24 cellular contexts compared by ENCODE assay signal in the genomic region with DNA sequence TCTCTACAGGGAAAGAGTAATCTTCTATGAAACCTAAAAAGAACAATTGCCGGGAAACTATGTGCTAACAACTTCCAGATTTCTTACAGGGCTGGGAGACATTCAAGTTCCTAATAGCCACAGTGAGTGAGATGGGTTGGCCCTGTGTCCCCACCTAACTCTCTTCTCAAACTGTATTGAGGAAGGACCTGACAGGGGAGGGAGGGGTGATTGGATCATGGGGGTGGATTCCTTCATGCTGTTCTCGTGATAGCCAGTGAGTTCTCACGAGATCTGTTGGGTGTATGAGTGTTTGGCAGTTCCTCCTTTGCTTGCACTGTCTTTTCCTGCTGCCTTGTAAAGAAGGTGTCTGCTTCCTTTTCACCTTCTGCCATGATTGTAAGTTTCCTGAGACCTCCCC.
DNase-seq lines count a peak whose midpoint lies in the region; ATAC-seq and TF ChIP-seq lines count a peak whose summit lies in the region.
"Had no signal": no experiment of that assay in that cellular context is flagged by ENCODE, and none has a peak within 500 bp of the region (broad histone marks: within the 10 kb centered on the region; RNA-seq: fewer than 3 reads in every experiment).

No MANE protein-coding gene starts in this region.

- H3K9me3 Mint-ChIP-seq in activated T-cell treated with anti-CD3 and anti-CD28 coated beads, Interleukin-2, amount 50 U/mL, for 72 hours = no peaks in the 10 kb centered on the region
- no peaks in the 10 kb centered on the region for H3K9me3 Mint-ChIP-seq in endothelial cell (ENCODE audit: unreplicated experiment)
- no peaks in the 10 kb centered on the region for H3K9me3 Mint-ChIP-seq in nephron progenitor cell
- peaks cover 0 to 15% (median under 1%) of the 10 kb centered on the region in 6 donors for H3K9me3 Mint-ChIP-seq in immature natural killer cell
- H3K9me3 Mint-ChIP-seq: activated T-cell treated with anti-CD3 and anti-CD28 coated beads, Interleukin-2, amount 50 U/mL, for 24 hours; CD4-positive, alpha-beta T cell had no signal

- H3K4me3 ChIP-seq in NB4 (ENCODE audit: low read depth, low read length) = no peak overlapping the region
- H3K4me3 ChIP-seq: adrenal gland, gastroesophageal sphincter, K562, lower lobe of right lung, upper lobe of right lung had no signal

- TF ChIP-seq POLR2A in NB4 (IDR thresholded peaks at IDR 0.05; ENCODE audit: extremely low read depth, insufficient read length) = no peak

- H3K4me1 Mint-ChIP-seq in activated T-cell treated with anti-CD3 and anti-CD28 coated beads, Interleukin-2, amount 50 U/mL, for 72 hours (ENCODE audit: low read depth) = no peaks in the 10 kb centered on the region
- H3K4me1 Mint-ChIP-seq in endothelial cell (ENCODE audit: unreplicated experiment) = peaks cover 12% of the 10 kb centered on the region
- peaks cover 13% of the 10 kb centered on the region for H3K4me1 Mint-ChIP-seq in nephron progenitor cell
- H3K4me1 Mint-ChIP-seq in immature natural killer cell = no peaks in the 10 kb centered on the region

- peaks cover 5% of the 10 kb centered on the region for H3K27me3 Mint-ChIP-seq in activated T-cell treated with anti-CD3 and anti-CD28 coated beads, Interleukin-2, amount 50 U/mL, for 72 hours (ENCODE audit: low read depth)
- H3K27me3 Mint-ChIP-seq in endothelial cell (ENCODE audit: unreplicated experiment) = no peaks in the 10 kb centered on the region
- no peaks in the 10 kb centered on the region for H3K27me3 Mint-ChIP-seq in nephron progenitor cell (ENCODE audit: low read depth, poor library complexity)
- H3K27me3 Mint-ChIP-seq in immature natural killer cell (ENCODE audit: low read depth in 3 of 3) = peaks cover 0 to 2% (median 0%) of the 10 kb centered on the region in 3 donors
- H3K27me3 Mint-ChIP-seq: CD4-positive, alpha-beta T cell had no signal

- no peak for DNase-seq in activated T-cell treated with anti-CD3 and anti-CD28 coated beads, Interleukin-2, amount 50 U/mL, for 72 hours
- no peak for DNase-seq in activated T-cell treated with anti-CD3 and anti-CD28 coated beads, Interleukin-2, amount 50 U/mL, for 1 hour
- DNase-seq in NB4 (ENCODE audit: low read depth) (peak; percentile 17), endothelial cell (ENCODE audit: low spot score) (peak; percentile 7), nephron progenitor cell (peak; percentile 1), NCI-H2107 treated with DMSO at 0.1 percent for 48 hours (lab: John Stamatoyannopoulos, UW; ENCODE audit: unreplicated experiment) (no peak), immature natural killer cell (no peak), DMS153 treated with DMSO at 0.1 percent for 48 hours (lab: John Stamatoyannopoulos, UW; ENCODE audit: unreplicated experiment) (no peak)
- DNase-seq: 8988T; activated CD4-positive, CD25-positive, alpha-beta regulatory T cell; activated T-cell treated with anti-CD3 and anti-CD28 coated beads, Interleukin-2, amount 50 U/mL, for 24 hours; adrenal gland; CD4-positive, alpha-beta T cell; effector memory CD4-positive, alpha-beta T cell; GF-D8; hippocampal formation; lower lobe of right lung; MM.1S; NCI-H187; NCI-H526 treated with DMSO at 0.1 percent for 48 hours; upper lobe of right lung had no signal

- TF ChIP-seq CTCF in NB4 (IDR thresholded peaks at IDR 0.05; ENCODE audit: low read depth, low read length) (no peak), endothelial cell (IDR thresholded peaks at IDR 0.05; ENCODE audit: unreplicated experiment) (no peak), nephron progenitor cell (IDR thresholded peaks at IDR 0.05) (no peak)

- no peak overlapping the region for H3K4me3 Mint-ChIP-seq in activated T-cell treated with anti-CD3 and anti-CD28 coated beads, Interleukin-2, amount 50 U/mL, for 72 hours
- no peak overlapping the region for H3K4me3 Mint-ChIP-seq in endothelial cell (ENCODE audit: unreplicated experiment)
- H3K4me3 Mint-ChIP-seq in nephron progenitor cell = no peak overlapping the region
- no peak overlapping the region for H3K4me3 Mint-ChIP-seq in immature natural killer cell
- H3K4me3 Mint-ChIP-seq: activated T-cell treated with anti-CD3 and anti-CD28 coated beads, Interleukin-2, amount 50 U/mL, for 24 hours; CD4-positive, alpha-beta T cell had no signal

- ATAC-seq in activated T-cell treated with anti-CD3 and anti-CD28 coated beads, Interleukin-2, amount 50 U/mL, for 72 hours (replicated peaks in 1 of 2) = no peak
- ATAC-seq: esophagus mucosa, gastroesophageal sphincter, K562, lower lobe of right lung, upper lobe of right lung had no signal

- H3K36me3 Mint-ChIP-seq in activated T-cell treated with anti-CD3 and anti-CD28 coated beads, Interleukin-2, amount 50 U/mL, for 72 hours (ENCODE audit: insufficient read depth in 2 of 2) = no peaks in the 10 kb centered on the region
- no peaks in the 10 kb centered on the region for H3K36me3 Mint-ChIP-seq in endothelial cell (ENCODE audit: low read depth, unreplicated experiment)
- no peaks in the 10 kb centered on the region for H3K36me3 Mint-ChIP-seq in nephron progenitor cell (ENCODE audit: low read depth)
- H3K36me3 Mint-ChIP-seq in immature natural killer cell = no peaks in the 10 kb centered on the region

- peak overlapping the region; percentile 13 for H3K27ac Mint-ChIP-seq in activated T-cell treated with anti-CD3 and anti-CD28 coated beads, Interleukin-2, amount 50 U/mL, for 72 hours
- H3K27ac Mint-ChIP-seq in endothelial cell (ENCODE audit: unreplicated experiment) (peak overlapping the region; percentile 39), nephron progenitor cell (no peak overlapping the region), immature natural killer cell (no peak overlapping the region)
- H3K27ac Mint-ChIP-seq: activated T-cell treated with anti-CD3 and anti-CD28 coated beads, Interleukin-2, amount 50 U/mL, for 24 hours; CD4-positive, alpha-beta T cell had no signal

Comparison
In these comparisons a context has a peak if more than half of its experiments do, and no peak if none do; other contexts are left out.
1. DNase-seq: peak in NB4 (single experiment), endothelial cell (single experiment) and nephron progenitor cell (single experiment); none in activated T-cell treated with anti-CD3 and anti-CD28 coated beads, Interleukin-2, amount 50 U/mL, for 72 hours (0 of 2), activated T-cell treated with anti-CD3 and anti-CD28 coated beads, Interleukin-2, amount 50 U/mL, for 1 hour (single experiment), NCI-H2107 treated with DMSO at 0.1 percent for 48 hours (single experiment), immature natural killer cell (0 of 3) and DMS153 treated with DMSO at 0.1 percent for 48 hours (single experiment).
2. H3K27ac Mint-ChIP-seq: peak in activated T-cell treated with anti-CD3 and anti-CD28 coated beads, Interleukin-2, amount 50 U/mL, for 72 hours (single experiment) and endothelial cell (single experiment); none in nephron progenitor cell (single experiment) and immature natural killer cell (0 of 6).